ENCODE assay signal across 25 cellular contexts in the genomic region with DNA sequence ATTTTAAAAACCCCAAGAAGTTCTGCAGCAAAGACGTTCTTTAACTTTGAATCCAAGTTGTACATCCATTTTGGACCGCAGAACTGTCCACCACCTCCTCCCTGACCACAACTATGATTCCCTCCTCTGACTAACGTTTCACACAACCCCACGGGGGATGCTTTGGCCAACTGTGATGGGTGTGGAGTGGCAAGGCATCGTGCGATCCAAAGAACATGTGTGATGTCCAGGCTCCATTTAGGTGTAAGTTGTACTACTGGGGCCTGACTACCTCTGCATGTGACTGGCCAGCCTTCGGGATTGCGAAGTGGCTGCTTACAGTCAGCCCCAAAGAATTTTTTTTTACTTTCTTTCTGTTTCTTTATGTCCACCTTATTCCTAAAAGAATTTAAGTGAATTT. TPM values are rescaled to one million over a fixed set of nuclear protein-coding genes. Genes with fewer than 3 reads are reported as not detected.
DNase-seq lines count a peak whose midpoint lies in the region; ATAC-seq and TF ChIP-seq lines count a peak whose summit lies in the region.
"Had no signal": no experiment of that assay in that cellular context is flagged by ENCODE, and none has a peak within 500 bp of the region (broad histone marks: within the 10 kb centered on the region; RNA-seq: fewer than 3 reads in every experiment).

No MANE protein-coding gene starts in this region.

- H3K4me2 ChIP-seq in mesenchymal stem cell (ENCODE audit: low read length, poor library complexity, severe bottlenecking): no peak overlapping the region
- H3K4me2 ChIP-seq: GM23338 had no signal

- no peaks in the 10 kb centered on the region for H3K27me3 ChIP-seq in mesenchymal stem cell (ENCODE audit: control insufficient read depth in 1 of 2, insufficient read depth in 1 of 2, low read length in 2 of 2)
- H3K27me3 ChIP-seq: body of pancreas, testis had no signal

- no peak for TF ChIP-seq POLR2A in lower leg skin (IDR thresholded peaks at IDR 0.05)

- no peak overlapping the region for H2BK5ac ChIP-seq in mesenchymal stem cell (ENCODE audit: low read depth, low read length, poor library complexity, severe bottlenecking)

- H3K36me3 Mint-ChIP-seq in chondrocyte (ENCODE audit: low read depth): no peaks in the 10 kb centered on the region
- H3K36me3 Mint-ChIP-seq: natural killer cell had no signal

- no peak overlapping the region for H3K18ac ChIP-seq in mesenchymal stem cell (ENCODE audit: low read depth in 1 of 2, low read length in 2 of 2)

- H3K4me1 ChIP-seq in mesenchymal stem cell (ENCODE audit: control insufficient read depth, insufficient read depth, low read depth, low read length): peaks cover 15% of the 10 kb centered on the region

- no peak overlapping the region for H4K91ac ChIP-seq in mesenchymal stem cell (ENCODE audit: low read length)

- H3K23ac ChIP-seq in mesenchymal stem cell (ENCODE audit: low read length in 2 of 2): no peak overlapping the region

- intact Hi-C loops in lower leg skin (cut with DNase I; ENCODE audit: low total_unique reads): no loop called here

- peaks cover 0 to 2% of the 10 kb centered on the region in 2 experiments for H3K36me3 ChIP-seq in mesenchymal stem cell (ENCODE audit: control insufficient read depth in 1 of 2, insufficient read depth in 2 of 2, low read depth in 1 of 2, low read length in 2 of 2)
- H3K36me3 ChIP-seq: heart left ventricle, prostate gland, spleen had no signal

- no peak overlapping the region for H2BK15ac ChIP-seq in mesenchymal stem cell (ENCODE audit: low read depth, poor library complexity, severe bottlenecking)

- H3K14ac ChIP-seq in mesenchymal stem cell (ENCODE audit: low read length in 2 of 2): no peak overlapping the region

- H3K4me3 ChIP-seq in mesenchymal stem cell (ENCODE audit: insufficient read depth in 1 of 2, low read depth in 1 of 2, low read length in 2 of 2) (no peak overlapping the region), lower leg skin (ENCODE audit: low read depth, poor library complexity, severe bottlenecking) (no peak overlapping the region)
- H3K4me3 ChIP-seq: body of pancreas, GM23338, heart left ventricle, K562, prostate gland, spleen, testis had no signal

- no peak overlapping the region for H3K4me3 Mint-ChIP-seq in chondrocyte (ENCODE audit: unreplicated experiment)
- H3K4me3 Mint-ChIP-seq: activated B cell treated with CpG ODN at 0.5 μM for 24 hours; activated CD4-positive, alpha-beta memory T cell treated with anti-CD3 and anti-CD28 coated beads, Interleukin-2, amount 10 ng/mL, durations not matched to agents 7 days and 5 days; activated T-cell treated with anti-CD3 and anti-CD28 coated beads, Interleukin-2, amount 50 U/mL, for 4 hours; CD4-positive, alpha-beta T cell; GM23338; natural killer cell had no signal

- no peaks in the 10 kb centered on the region for H3K9me3 ChIP-seq in mesenchymal stem cell (ENCODE audit: control insufficient read depth, low read length)
- H3K9me3 ChIP-seq: body of pancreas, heart left ventricle, prostate gland, spleen, testis had no signal

- peak overlapping the region; percentile 87 for H3K9ac ChIP-seq in mesenchymal stem cell (ENCODE audit: low read length)

- H3K27ac Mint-ChIP-seq in chondrocyte (ENCODE audit: unreplicated experiment): peak overlapping the region; percentile 39
- H3K27ac Mint-ChIP-seq: activated B cell treated with CpG ODN at 0.5 μM for 24 hours; activated CD4-positive, alpha-beta memory T cell treated with anti-CD3 and anti-CD28 coated beads, Interleukin-2, amount 10 ng/mL, durations not matched to agents 7 days and 5 days; CD4-positive, alpha-beta T cell; GM23338; natural killer cell had no signal

- ATAC-seq in GM18873 (IDR thresholded peaks at IDR 0.05; ENCODE audit: low FRiP score, unreplicated experiment): no peak
- ATAC-seq: activated T-cell treated with anti-CD3 and anti-CD28 coated beads, Interleukin-2, amount 50 U/mL, for 4 hours; body of pancreas; GM23338; K562; natural killer cell had no signal

- H3K27ac ChIP-seq in mesenchymal stem cell (ENCODE audit: low read length, poor library complexity, severe bottlenecking): peak overlapping the region; percentile 18
- H3K27ac ChIP-seq: body of pancreas, epithelial cell of prostate, heart left ventricle, HL-60, prostate gland, spleen, testis had no signal

- no peak overlapping the region for H2AFZ ChIP-seq in mesenchymal stem cell (ENCODE audit: low read depth, low read length)
- H2AFZ ChIP-seq: GM23338 had no signal

- no peak for TF ChIP-seq CTCF in chondrocyte (IDR thresholded peaks at IDR 0.05)
- TF ChIP-seq CTCF in lower leg skin (IDR thresholded peaks at IDR 0.05): no peak

- H3K27me3 Mint-ChIP-seq in chondrocyte (ENCODE audit: low read depth): no peaks in the 10 kb centered on the region
- H3K27me3 Mint-ChIP-seq: activated B cell treated with CpG ODN at 0.5 μM for 24 hours had no signal

- no peaks in the 10 kb centered on the region for H3K9me3 Mint-ChIP-seq in chondrocyte (ENCODE audit: low read depth)
- H3K9me3 Mint-ChIP-seq: activated B cell treated with CpG ODN at 0.5 μM for 24 hours; activated CD4-positive, alpha-beta memory T cell treated with anti-CD3 and anti-CD28 coated beads, Interleukin-2, amount 10 ng/mL, durations not matched to agents 7 days and 5 days; activated T-cell treated with anti-CD3 and anti-CD28 coated beads, Interleukin-2, amount 50 U/mL, for 4 hours; CD4-positive, alpha-beta T cell; GM23338; natural killer cell had no signal

- DNase-seq in AG08395 (ENCODE audit: low spot score) (peak; percentile 56), HT1080 (ENCODE audit: low read depth) (peak; percentile 18), chondrocyte (ENCODE audit: low spot score) (no peak), mesenchymal stem cell (no peak), iPS-NIHi7 (ENCODE audit: extremely low spot score) (no peak), lower leg skin (ENCODE audit: low spot score in 2 of 2) (no peak), NCI-H2196 treated with DMSO at 0.1 percent for 48 hours (lab: John Stamatoyannopoulos, UW; ENCODE audit: unreplicated experiment) (no peak)
- DNase-seq: activated B cell treated with CpG ODN at 0.5 μM for 24 hours; activated CD4-positive, alpha-beta memory T cell treated with anti-CD3 and anti-CD28 coated beads, Interleukin-2, amount 10 ng/mL, durations not matched to agents 7 days and 5 days; activated naive CD4-positive, alpha-beta T cell treated with anti-CD3 and anti-CD28 coated beads, Interleukin-2, amount 50 U/mL, for 16 hours; activated T-cell treated with anti-CD3 and anti-CD28 coated beads, Interleukin-2, amount 50 U/mL, for 4 hours; body of pancreas; CD4-positive, alpha-beta T cell; dermis blood vessel endothelial cell; heart left ventricle; natural killer cell; NCI-H748 treated with DMSO at 0.1 percent for 48 hours; spleen; testis had no signal

- H3K4ac ChIP-seq in mesenchymal stem cell (ENCODE audit: low read depth in 1 of 2, low read length in 2 of 2): no peak overlapping the region

- no peaks in the 10 kb centered on the region for H3K79me1 ChIP-seq in mesenchymal stem cell (replicated peaks; ENCODE audit: low read length, poor library complexity, severe bottlenecking)

- H3K4me1 Mint-ChIP-seq in chondrocyte (ENCODE audit: low read depth): peaks cover 75% of the 10 kb centered on the region
- H3K4me1 Mint-ChIP-seq: activated B cell treated with CpG ODN at 0.5 μM for 24 hours; activated CD4-positive, alpha-beta memory T cell treated with anti-CD3 and anti-CD28 coated beads, Interleukin-2, amount 10 ng/mL, durations not matched to agents 7 days and 5 days; GM23338; natural killer cell had no signal

- no peak overlapping the region for H2BK120ac ChIP-seq in mesenchymal stem cell (ENCODE audit: low read depth, low read length)

- H2BK12ac ChIP-seq in mesenchymal stem cell (ENCODE audit: low read length in 2 of 2): no peak overlapping the region

- no peak overlapping the region for H4K8ac ChIP-seq in mesenchymal stem cell (ENCODE audit: low read length)

- H2AK5ac ChIP-seq in mesenchymal stem cell (ENCODE audit: low read length, severe bottlenecking): peak overlapping the region; percentile 36

- 80% methylated on average over 8 of the region's 8 CpGs for WGBS in mesenchymal stem cell
- 70 to 83% methylated on average over 8 of the region's 8 CpGs for WGBS in lower leg skin, 2 donors

RNA-seq across cellular contexts. Expression of a gene that starts 6.7 kb away (rescaled TPM):
- total RNA-seq in HT1080 (2014; rRNA removed; shearing (Covaris generic)): 5.9 and 7.8 TPM in 2 replicates
- polyA plus RNA-seq in HT1080 (2015; cell fraction: cytosol; rRNA removed): 0.83 and 1.6 TPM in 2 replicates
- 3.2 and 3.8 TPM in 2 replicates for polyA plus RNA-seq in HT1080 (2015; cell fraction: nucleus; rRNA removed)
- total RNA-seq in chondrocyte (0.21 to 0.80 TPM (median 0.27 TPM) in 3 replicates), lower leg skin (10 to 100 TPM in 1 of 4 donors, 1 to 10 TPM in 3; 4.2 to 55.1 (median 7.3) TPM)
- 0.99 TPM for polyA plus RNA-seq in mesenchymal stem cell (2013, experiment 1 of 2)
- polyA plus RNA-seq in mesenchymal stem cell (2013, experiment 2 of 2): 1.00 TPM
- total RNA-seq: activated B cell treated with CpG ODN at 0.5 μM for 24 hours; activated CD4-positive, alpha-beta memory T cell treated with anti-CD3 and anti-CD28 coated beads, Interleukin-2, amount 10 ng/mL, durations not matched to agents 7 days and 5 days; GM23338 had no signal
- polyA plus RNA-seq: GM23338 had no signal

Comparison
In these comparisons a context has a peak if more than half of its experiments do, and no peak if none do; other contexts are left out.
1. DNase-seq: peak in AG08395 (single experiment) and HT1080 (single experiment); none in chondrocyte (single experiment), mesenchymal stem cell (single experiment), iPS-NIHi7 (single experiment), lower leg skin (0 of 2) and NCI-H2196 treated with DMSO at 0.1 percent for 48 hours (single experiment).